8 cellular contexts compared by ENCODE assay signal in genomic region chr2:219229375-219230200, GRCh38. TPM values are rescaled to one million over a fixed set of nuclear protein-coding genes. Genes with fewer than 3 reads are reported as not detected.
DNase-seq lines count a peak whose midpoint lies in the region; ATAC-seq and FAIRE-seq lines count a peak whose summit lies in the region.

A gene with protein sequence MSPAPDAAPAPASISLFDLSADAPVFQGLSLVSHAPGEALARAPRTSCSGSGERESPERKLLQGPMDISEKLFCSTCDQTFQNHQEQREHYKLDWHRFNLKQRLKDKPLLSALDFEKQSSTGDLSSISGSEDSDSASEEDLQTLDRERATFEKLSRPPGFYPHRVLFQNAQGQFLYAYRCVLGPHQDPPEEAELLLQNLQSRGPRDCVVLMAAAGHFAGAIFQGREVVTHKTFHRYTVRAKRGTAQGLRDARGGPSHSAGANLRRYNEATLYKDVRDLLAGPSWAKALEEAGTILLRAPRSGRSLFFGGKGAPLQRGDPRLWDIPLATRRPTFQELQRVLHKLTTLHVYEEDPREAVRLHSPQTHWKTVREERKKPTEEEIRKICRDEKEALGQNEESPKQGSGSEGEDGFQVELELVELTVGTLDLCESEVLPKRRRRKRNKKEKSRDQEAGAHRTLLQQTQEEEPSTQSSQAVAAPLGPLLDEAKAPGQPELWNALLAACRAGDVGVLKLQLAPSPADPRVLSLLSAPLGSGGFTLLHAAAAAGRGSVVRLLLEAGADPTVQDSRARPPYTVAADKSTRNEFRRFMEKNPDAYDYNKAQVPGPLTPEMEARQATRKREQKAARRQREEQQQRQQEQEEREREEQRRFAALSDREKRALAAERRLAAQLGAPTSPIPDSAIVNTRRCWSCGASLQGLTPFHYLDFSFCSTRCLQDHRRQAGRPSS (plus strand): TSS chr2:219229806. CDS start chr2:219230258, 452 bp downstream.
TSS of gene ATG9A (minus strand) at chr2:219229636. CDS start at chr2:219228024, 1,612 bp downstream.

- peaks cover 10 to 29% of the 10 kb centered on the region in 2 donors for H3K4me1 ChIP-seq in muscle layer of duodenum (ENCODE audit: control insufficient read depth in 1 of 2, insufficient read depth in 2 of 2, low read length in 2 of 2)

- DNase-seq in DMS79 (lab: John Stamatoyannopoulos, UW) (peak; percentile 98), RCC 7860 (ENCODE audit: low spot score) (peak; percentile 97)
- DNase-seq in activated T-cell treated with anti-CD3 and anti-CD28 coated beads, Interleukin-2, amount 50 U/mL, for 72 hours, result peak; percentile 98 to 99
- DNase-seq in stimulated activated CD8-positive, alpha-beta memory T cell treated with anti-CD3 and anti-CD28 coated beads, Interleukin-7, amount 100 ng/mL, for 4 hours (ENCODE audit: low read depth in 2 of 2), result peak; percentile 97 to 98

- H3K27me3 Mint-ChIP-seq in activated T-cell treated with anti-CD3 and anti-CD28 coated beads, Interleukin-2, amount 50 U/mL, for 72 hours (ENCODE audit: low read depth), result no peaks in the 10 kb centered on the region

- H3K4me1 Mint-ChIP-seq in activated T-cell treated with anti-CD3 and anti-CD28 coated beads, Interleukin-2, amount 50 U/mL, for 72 hours (ENCODE audit: low read depth), result peaks cover 47% of the 10 kb centered on the region

- H3K36me3 Mint-ChIP-seq in activated T-cell treated with anti-CD3 and anti-CD28 coated beads, Interleukin-2, amount 50 U/mL, for 72 hours (ENCODE audit: insufficient read depth in 2 of 2), result peaks cover 15 to 33% of the 10 kb centered on the region in 2 donors

- no peaks in the 10 kb centered on the region for H3K27me3 ChIP-seq in muscle layer of duodenum (ENCODE audit: low read depth, low read length)

- H3K27ac ChIP-seq in KOPT-K1 (ENCODE audit: low read depth, low read length, poor library complexity, severe bottlenecking) (peak within 1 kb of the TSS; percentile 80), muscle layer of duodenum (ENCODE audit: low read length) (peak within 1 kb of the TSS; percentile 90)

- peak within 1 kb of the TSS; percentile 90 to 94 for H3K4me3 ChIP-seq in muscle layer of duodenum (ENCODE audit: low read depth in 1 of 2, low read length in 2 of 2)

- peak within 1 kb of the TSS; percentile 93 to 99 for H3K4me3 Mint-ChIP-seq in activated T-cell treated with anti-CD3 and anti-CD28 coated beads, Interleukin-2, amount 50 U/mL, for 72 hours

- ATAC-seq in GM21786 (IDR thresholded peaks at IDR 0.05; ENCODE audit: unreplicated experiment) (peak; percentile 98), esophagus mucosa (peak; percentile 98)
- peak; percentile 96 to 98 for ATAC-seq in activated T-cell treated with anti-CD3 and anti-CD28 coated beads, Interleukin-2, amount 50 U/mL, for 72 hours (replicated peaks in 1 of 2)

- H3K27ac Mint-ChIP-seq in activated T-cell treated with anti-CD3 and anti-CD28 coated beads, Interleukin-2, amount 50 U/mL, for 72 hours, result peak within 1 kb of the TSS; percentile 98

- peak; percentile 88 for FAIRE-seq in RCC 7860 (lab: Jason Lieb, UNC)

- H3K9me3 ChIP-seq in KOPT-K1 (ENCODE audit: insufficient read depth, low read length, poor library complexity, severe bottlenecking) (no peaks in the 10 kb centered on the region), muscle layer of duodenum (ENCODE audit: control insufficient read depth in 1 of 2, low read length in 2 of 2) (no peaks in the 10 kb centered on the region)

- H3K9me3 Mint-ChIP-seq in activated T-cell treated with anti-CD3 and anti-CD28 coated beads, Interleukin-2, amount 50 U/mL, for 72 hours, result no peaks in the 10 kb centered on the region

- H3K36me3 ChIP-seq in KOPT-K1 (ENCODE audit: insufficient read depth, low read length) (peaks cover 55% of the 10 kb centered on the region), muscle layer of duodenum (ENCODE audit: control insufficient read depth in 1 of 2, insufficient read depth in 2 of 2, low read length in 2 of 2) (peaks cover 43% of the 10 kb centered on the region in 2 donors)

RNA-seq across cellular contexts. Expression of the first gene that starts in this region (rescaled TPM):
- 100 to 1,000 TPM; 101 to 117 TPM for total RNA-seq in activated T-cell treated with anti-CD3 and anti-CD28 coated beads, Interleukin-2, amount 50 U/mL, for 72 hours
- 18.2 TPM for total RNA-seq in esophagus mucosa

RNA-seq across cellular contexts. Expression of gene ATG9A, which starts in this region (rescaled TPM):
- total RNA-seq in activated T-cell treated with anti-CD3 and anti-CD28 coated beads, Interleukin-2, amount 50 U/mL, for 72 hours, result 10 to 100 TPM; 48.5 to 51.4 TPM
- total RNA-seq in esophagus mucosa, result 29.9 TPM

Comparison
In these comparisons a context has a peak if more than half of its experiments do, and no peak if none do; other contexts are left out.
1. Peak in every context shown above with its lines: DNase-seq, ATAC-seq, H3K4me3 ChIP-seq and H3K27ac ChIP-seq.